Comparison of ENCODE assay signal across 13 cellular contexts in the genomic region with DNA sequence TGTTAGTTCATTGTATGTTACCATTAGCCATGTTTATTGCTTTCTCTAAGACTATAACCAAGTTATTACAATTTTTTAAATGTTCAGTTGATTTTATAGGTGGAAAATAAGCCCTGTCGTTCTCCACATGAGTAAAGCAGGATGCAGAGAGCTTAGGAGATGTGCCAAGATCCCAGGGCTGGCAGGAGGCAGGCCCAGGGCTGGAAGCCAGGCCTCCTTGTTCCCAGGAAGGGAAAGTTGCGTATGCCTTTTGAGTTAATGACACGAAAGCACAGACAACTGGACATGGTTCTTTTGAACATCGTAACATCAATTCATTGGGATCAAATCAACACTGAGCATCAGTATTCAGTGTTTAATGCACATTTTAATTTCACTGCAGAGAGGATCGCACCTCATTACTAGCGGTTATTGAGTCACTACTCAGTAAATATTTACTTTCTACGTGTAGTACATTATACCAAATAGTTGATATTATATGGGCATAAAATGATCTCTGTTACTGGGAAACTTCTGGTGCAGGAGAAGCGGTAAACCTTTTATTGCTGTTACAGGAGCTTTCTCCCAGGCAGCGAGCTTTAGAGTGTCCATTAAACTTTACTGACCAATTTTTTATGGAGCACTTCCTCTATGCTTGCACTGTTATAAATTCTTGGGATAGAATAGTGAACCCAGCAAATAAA.
DNase-seq lines count a peak whose midpoint lies in the region; ATAC-seq and TF ChIP-seq lines count a peak whose summit lies in the region.
"Had no signal": no experiment of that assay in that cellular context is flagged by ENCODE, and none has a peak within 500 bp of the region (broad histone marks: within the 10 kb centered on the region; RNA-seq: fewer than 3 reads in every experiment).

No MANE protein-coding gene starts in this region.

- TF ChIP-seq CTCF in psoas muscle (IDR thresholded peaks at IDR 0.05) (no peak), neural progenitor cell (IDR thresholded peaks at IDR 0.05) (no peak)

- no peak overlapping the region for H3K4me2 ChIP-seq in neural progenitor cell

- H3F3A ChIP-seq in neural progenitor cell (ENCODE audit: low read depth), result no peaks in the 10 kb centered on the region

- H2AFZ ChIP-seq in neural progenitor cell (replicated peaks), result no peak overlapping the region

- H3K9me3 ChIP-seq in psoas muscle, result no peaks in the 10 kb centered on the region
- no peaks in the 10 kb centered on the region for H3K9me3 ChIP-seq in neural progenitor cell (ENCODE audit: low read depth)

- H3K4me3 Mint-ChIP-seq in neural progenitor cell, result no peak overlapping the region
- H3K4me3 Mint-ChIP-seq: T-cell had no signal

- no peak overlapping the region for H3K4me3 ChIP-seq in psoas muscle
- H3K4me3 ChIP-seq in neural progenitor cell, result no peak overlapping the region

- peaks cover 63% of the 10 kb centered on the region for H3K36me3 Mint-ChIP-seq in neural progenitor cell

- H3K27ac ChIP-seq in psoas muscle, result no peak overlapping the region
- no peak overlapping the region for H3K27ac ChIP-seq in neural progenitor cell

- H3K9me3 Mint-ChIP-seq in neural progenitor cell, result peaks cover 46% of the 10 kb centered on the region

- H3K9ac ChIP-seq in neural progenitor cell, result no peak overlapping the region

- no peaks in the 10 kb centered on the region for H3K27me3 ChIP-seq in psoas muscle (ENCODE audit: insufficient read depth in 3 of 3, low read length in 2 of 3)
- no peaks in the 10 kb centered on the region for H3K27me3 ChIP-seq in neural progenitor cell

- H3K79me2 ChIP-seq in neural progenitor cell (ENCODE audit: low read depth), result no peaks in the 10 kb centered on the region

- no peak overlapping the region for H3K27ac Mint-ChIP-seq in neural progenitor cell
- H3K27ac Mint-ChIP-seq: T-cell had no signal

- H3K4me1 Mint-ChIP-seq in neural progenitor cell, result peaks cover 5% of the 10 kb centered on the region

- DNase-seq in H4 (ENCODE audit: low spot score) (peak; percentile 32), SHP77 (lab: John Stamatoyannopoulos, UW) (peak; percentile 29 to 32), globus pallidus (ENCODE audit: low spot score) (peak; percentile 80), psoas muscle (peak; percentile 59 to 62), NCI-H526 (lab: John Stamatoyannopoulos, UW) (no peak), NCI-H82 (lab: John Stamatoyannopoulos, UW) (no peak), neural progenitor cell (ENCODE audit: low spot score) (no peak)
- DNase-seq: activated T-cell treated with anti-CD3 and anti-CD28 coated beads for 4 hours; effector CD4-positive, alpha-beta T cell; HCEC 1CT; kidney; T-cell had no signal

- no peaks in the 10 kb centered on the region for H3K27me3 Mint-ChIP-seq in neural progenitor cell (ENCODE audit: insufficient read depth, low read depth)
- H3K27me3 Mint-ChIP-seq: T-cell had no signal

- WGBS in psoas muscle, 3 donors, result 38 to 52% (median 43%) methylated on average over 9 of the region's 9 CpGs

- intact Hi-C loops in psoas muscle (cut with DNase I), result no loop called here

- H3K36me3 ChIP-seq in psoas muscle (ENCODE audit: insufficient read depth in 1 of 2, low read depth in 1 of 2) (no peaks in the 10 kb centered on the region), neural progenitor cell (no peaks in the 10 kb centered on the region)

- no peaks in the 10 kb centered on the region for H4K20me1 ChIP-seq in neural progenitor cell (ENCODE audit: low read depth)

- ATAC-seq in psoas muscle (peak in 3 of 4 donors; percentile 81 to 89 (median 82)), HG02588 (IDR thresholded peaks at IDR 0.05; ENCODE audit: unreplicated experiment) (no peak)
- ATAC-seq: T-cell had no signal

- H3K4me1 ChIP-seq in psoas muscle, result peaks cover 21% of the 10 kb centered on the region
- no peaks in the 10 kb centered on the region for H3K4me1 ChIP-seq in neural progenitor cell

Comparison
In these comparisons a context has a peak if more than half of its experiments do, and no peak if none do; other contexts are left out.
1. DNase-seq: peak in H4 (single experiment), SHP77 (2 of 2), globus pallidus (single experiment) and psoas muscle (2 of 2); none in NCI-H526 (0 of 2), NCI-H82 (single experiment) and neural progenitor cell (single experiment).